In genomic region chr2:33712674-33713073, GRCh38 we compare ENCODE assay signal across 2 cellular contexts.
TF ChIP-seq lines count a peak whose summit lies in the region.

No MANE protein-coding gene starts in this region.

TF ChIP-seq in IMR-90, 13 proteins besides CTCF, POLR2A, EP300 and RAD21:
- no peak for TF ChIP-seq NFE2L2 (IDR thresholded peaks at IDR 0.05; ENCODE audit: low read depth, low read length)
- TF ChIP-seq USF2 (IDR thresholded peaks at IDR 0.05; ENCODE audit: low read depth, low read length), result no peak
- no peak for TF ChIP-seq CHD1 (IDR thresholded peaks at IDR 0.05; ENCODE audit: low read depth, low read length)
- TF ChIP-seq SMC3 (IDR thresholded peaks at IDR 0.05; ENCODE audit: low read depth, low read length), result no peak
- TF ChIP-seq CEBPB (IDR thresholded peaks at IDR 0.05; ENCODE audit: low read depth, low read length), result no peak
- no peak for TF ChIP-seq MXI1 (IDR thresholded peaks at IDR 0.05; ENCODE audit: borderline replicate concordance, low read depth, low read length)
- no peak for TF ChIP-seq FOS (IDR thresholded peaks at IDR 0.05; ENCODE audit: low read depth, low read length)
- no peak for TF ChIP-seq MAFK (IDR thresholded peaks at IDR 0.05; ENCODE audit: low read depth, low read length)

TF ChIP-seq in WTC11, 78 proteins besides CTCF, POLR2A, EP300 and RAD21:
- TF ChIP-seq SOX15 (CRISPR knock-in tag; IDR thresholded peaks at IDR 0.05) (no peak), PREB (CRISPR knock-in tag; IDR thresholded peaks at IDR 0.05; ENCODE audit: borderline replicate concordance) (no peak), ZNF396 (CRISPR knock-in tag; IDR thresholded peaks at IDR 0.05; ENCODE audit: borderline replicate concordance) (no peak), OVOL2 (CRISPR knock-in tag; IDR thresholded peaks at IDR 0.05; ENCODE audit: borderline replicate concordance) (no peak), E2F5 (CRISPR knock-in tag; IDR thresholded peaks at IDR 0.05) (no peak), IRF2 (CRISPR knock-in tag; IDR thresholded peaks at IDR 0.05; ENCODE audit: borderline replicate concordance, low read depth) (no peak), ZBTB21 (CRISPR knock-in tag; IDR thresholded peaks at IDR 0.05; ENCODE audit: borderline replicate concordance) (no peak), ATF2 (CRISPR knock-in tag; IDR thresholded peaks at IDR 0.05; ENCODE audit: borderline replicate concordance, low read depth) (no peak), JUN (CRISPR knock-in tag; IDR thresholded peaks at IDR 0.05) (no peak), PRDM15 (CRISPR knock-in tag; IDR thresholded peaks at IDR 0.05) (no peak), JAZF1 (CRISPR knock-in tag; IDR thresholded peaks at IDR 0.05) (no peak), FOXJ3 (CRISPR knock-in tag; IDR thresholded peaks at IDR 0.05; ENCODE audit: borderline replicate concordance) (no peak), ZMAT4 (CRISPR knock-in tag; IDR thresholded peaks at IDR 0.05) (no peak), E2F1 (CRISPR knock-in tag; IDR thresholded peaks at IDR 0.05) (no peak), IRF1 (CRISPR knock-in tag; IDR thresholded peaks at IDR 0.05) (no peak), SMAD4 (CRISPR knock-in tag; IDR thresholded peaks at IDR 0.05) (no peak)
